Comparison of ENCODE assay signal across 2 cellular contexts in the genomic region with DNA sequence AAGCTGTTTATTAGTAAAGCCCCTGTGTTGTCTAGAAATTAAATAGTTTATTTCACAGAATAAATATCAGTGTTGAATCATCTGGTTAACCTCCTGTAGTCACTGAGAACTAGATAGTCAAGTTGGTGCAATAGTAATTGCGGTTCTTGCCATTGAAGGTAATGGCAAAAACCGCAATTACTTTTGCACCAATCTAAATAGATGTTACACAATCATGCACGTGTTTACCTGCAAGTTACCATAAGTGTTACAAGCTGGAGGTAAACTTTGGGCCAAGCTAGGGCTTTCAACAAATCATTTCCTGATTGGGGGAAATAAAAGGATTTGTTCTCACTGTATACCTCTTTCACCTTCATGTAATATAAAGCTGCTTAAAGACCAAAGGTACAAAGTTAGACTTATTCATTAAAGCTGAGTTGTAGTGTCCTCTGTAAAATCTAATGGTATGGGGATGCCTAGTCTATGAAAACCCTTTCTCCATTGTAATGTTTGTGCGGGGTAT.
A peak's percentile ranks its signal among the peaks of the same experiment; 100 is the strongest.
TF ChIP-seq lines count a peak whose summit lies in the region.

No MANE protein-coding gene starts in this region.

TF ChIP-seq in K562, 482 proteins besides CTCF, POLR2A, EP300 and RAD21 (continued from another document and continues in another):
- TF ChIP-seq, protein P1, sequence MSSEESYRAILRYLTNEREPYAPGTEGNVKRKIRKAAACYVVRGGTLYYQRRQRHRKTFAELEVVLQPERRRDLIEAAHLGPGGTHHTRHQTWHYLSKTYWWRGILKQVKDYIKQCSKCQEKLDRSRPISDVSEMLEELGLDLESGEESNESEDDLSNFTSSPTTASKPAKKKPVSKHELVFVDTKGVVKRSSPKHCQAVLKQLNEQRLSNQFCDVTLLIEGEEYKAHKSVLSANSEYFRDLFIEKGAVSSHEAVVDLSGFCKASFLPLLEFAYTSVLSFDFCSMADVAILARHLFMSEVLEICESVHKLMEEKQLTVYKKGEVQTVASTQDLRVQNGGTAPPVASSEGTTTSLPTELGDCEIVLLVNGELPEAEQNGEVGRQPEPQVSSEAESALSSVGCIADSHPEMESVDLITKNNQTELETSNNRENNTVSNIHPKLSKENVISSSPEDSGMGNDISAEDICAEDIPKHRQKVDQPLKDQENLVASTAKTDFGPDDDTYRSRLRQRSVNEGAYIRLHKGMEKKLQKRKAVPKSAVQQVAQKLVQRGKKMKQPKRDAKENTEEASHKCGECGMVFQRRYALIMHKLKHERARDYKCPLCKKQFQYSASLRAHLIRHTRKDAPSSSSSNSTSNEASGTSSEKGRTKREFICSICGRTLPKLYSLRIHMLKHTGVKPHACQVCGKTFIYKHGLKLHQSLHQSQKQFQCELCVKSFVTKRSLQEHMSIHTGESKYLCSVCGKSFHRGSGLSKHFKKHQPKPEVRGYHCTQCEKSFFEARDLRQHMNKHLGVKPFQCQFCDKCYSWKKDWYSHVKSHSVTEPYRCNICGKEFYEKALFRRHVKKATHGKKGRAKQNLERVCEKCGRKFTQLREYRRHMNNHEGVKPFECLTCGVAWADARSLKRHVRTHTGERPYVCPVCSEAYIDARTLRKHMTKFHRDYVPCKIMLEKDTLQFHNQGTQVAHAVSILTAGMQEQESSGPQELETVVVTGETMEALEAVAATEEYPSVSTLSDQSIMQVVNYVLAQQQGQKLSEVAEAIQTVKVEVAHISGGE (CRISPR knock-in tag; IDR thresholded peaks at IDR 0.05), result no peak
- TF ChIP-seq RBBP5 (IDR thresholded peaks at IDR 0.05; ENCODE audit: borderline replicate concordance, insufficient read depth, low read length, poor library complexity, severe bottlenecking), result no peak
- TF ChIP-seq, protein P2, sequence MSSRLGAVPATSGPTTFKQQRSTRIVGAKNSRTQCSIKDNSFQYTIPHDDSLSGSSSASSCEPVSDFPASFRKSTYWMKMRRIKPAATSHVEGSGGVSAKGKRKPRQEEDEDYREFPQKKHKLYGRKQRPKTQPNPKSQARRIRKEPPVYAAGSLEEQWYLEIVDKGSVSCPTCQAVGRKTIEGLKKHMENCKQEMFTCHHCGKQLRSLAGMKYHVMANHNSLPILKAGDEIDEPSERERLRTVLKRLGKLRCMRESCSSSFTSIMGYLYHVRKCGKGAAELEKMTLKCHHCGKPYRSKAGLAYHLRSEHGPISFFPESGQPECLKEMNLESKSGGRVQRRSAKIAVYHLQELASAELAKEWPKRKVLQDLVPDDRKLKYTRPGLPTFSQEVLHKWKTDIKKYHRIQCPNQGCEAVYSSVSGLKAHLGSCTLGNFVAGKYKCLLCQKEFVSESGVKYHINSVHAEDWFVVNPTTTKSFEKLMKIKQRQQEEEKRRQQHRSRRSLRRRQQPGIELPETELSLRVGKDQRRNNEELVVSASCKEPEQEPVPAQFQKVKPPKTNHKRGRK (tag; IDR thresholded peaks at IDR 0.05), result no peak
- TF ChIP-seq, protein P3, sequence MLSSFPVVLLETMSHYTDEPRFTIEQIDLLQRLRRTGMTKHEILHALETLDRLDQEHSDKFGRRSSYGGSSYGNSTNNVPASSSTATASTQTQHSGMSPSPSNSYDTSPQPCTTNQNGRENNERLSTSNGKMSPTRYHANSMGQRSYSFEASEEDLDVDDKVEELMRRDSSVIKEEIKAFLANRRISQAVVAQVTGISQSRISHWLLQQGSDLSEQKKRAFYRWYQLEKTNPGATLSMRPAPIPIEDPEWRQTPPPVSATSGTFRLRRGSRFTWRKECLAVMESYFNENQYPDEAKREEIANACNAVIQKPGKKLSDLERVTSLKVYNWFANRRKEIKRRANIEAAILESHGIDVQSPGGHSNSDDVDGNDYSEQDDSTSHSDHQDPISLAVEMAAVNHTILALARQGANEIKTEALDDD (IDR thresholded peaks at IDR 0.05), result 0 out of 2 replicates have a peak, but pooled peaks have one; percentile 21
- TF ChIP-seq, protein P4, sequence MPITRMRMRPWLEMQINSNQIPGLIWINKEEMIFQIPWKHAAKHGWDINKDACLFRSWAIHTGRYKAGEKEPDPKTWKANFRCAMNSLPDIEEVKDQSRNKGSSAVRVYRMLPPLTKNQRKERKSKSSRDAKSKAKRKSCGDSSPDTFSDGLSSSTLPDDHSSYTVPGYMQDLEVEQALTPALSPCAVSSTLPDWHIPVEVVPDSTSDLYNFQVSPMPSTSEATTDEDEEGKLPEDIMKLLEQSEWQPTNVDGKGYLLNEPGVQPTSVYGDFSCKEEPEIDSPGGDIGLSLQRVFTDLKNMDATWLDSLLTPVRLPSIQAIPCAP (CRISPR knock-in tag; IDR thresholded peaks at IDR 0.05; ENCODE audit: borderline replicate concordance), result no peak

TF ChIP-seq in HEK293T, 16 proteins besides CTCF, POLR2A, EP300 and RAD21 (continued from another document):
- TF ChIP-seq, protein P5, sequence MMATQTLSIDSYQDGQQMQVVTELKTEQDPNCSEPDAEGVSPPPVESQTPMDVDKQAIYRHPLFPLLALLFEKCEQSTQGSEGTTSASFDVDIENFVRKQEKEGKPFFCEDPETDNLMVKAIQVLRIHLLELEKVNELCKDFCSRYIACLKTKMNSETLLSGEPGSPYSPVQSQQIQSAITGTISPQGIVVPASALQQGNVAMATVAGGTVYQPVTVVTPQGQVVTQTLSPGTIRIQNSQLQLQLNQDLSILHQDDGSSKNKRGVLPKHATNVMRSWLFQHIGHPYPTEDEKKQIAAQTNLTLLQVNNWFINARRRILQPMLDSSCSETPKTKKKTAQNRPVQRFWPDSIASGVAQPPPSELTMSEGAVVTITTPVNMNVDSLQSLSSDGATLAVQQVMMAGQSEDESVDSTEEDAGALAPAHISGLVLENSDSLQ (IDR thresholded peaks at IDR 0.05), result no peak
- TF ChIP-seq FOXK2 (IDR thresholded peaks at IDR 0.05) (no peak), ARNT (IDR thresholded peaks at IDR 0.05) (no peak), L3MBTL2 (conservative IDR thresholded peaks at IDR 0.05) (no peak), LEF1 (IDR thresholded peaks at IDR 0.05; ENCODE audit: borderline replicate concordance) (no peak), ELF4 (IDR thresholded peaks at IDR 0.05) (no peak), FOXA1 (IDR thresholded peaks at IDR 0.05) (no peak), SP1 (IDR thresholded peaks at IDR 0.05) (no peak), HDGF (IDR thresholded peaks at IDR 0.05; ENCODE audit: borderline replicate concordance) (no peak), FOXM1 (IDR thresholded peaks at IDR 0.05; ENCODE audit: borderline replicate concordance) (no peak)
